1 cellular context compared by ENCODE assay signal in the genomic region with DNA sequence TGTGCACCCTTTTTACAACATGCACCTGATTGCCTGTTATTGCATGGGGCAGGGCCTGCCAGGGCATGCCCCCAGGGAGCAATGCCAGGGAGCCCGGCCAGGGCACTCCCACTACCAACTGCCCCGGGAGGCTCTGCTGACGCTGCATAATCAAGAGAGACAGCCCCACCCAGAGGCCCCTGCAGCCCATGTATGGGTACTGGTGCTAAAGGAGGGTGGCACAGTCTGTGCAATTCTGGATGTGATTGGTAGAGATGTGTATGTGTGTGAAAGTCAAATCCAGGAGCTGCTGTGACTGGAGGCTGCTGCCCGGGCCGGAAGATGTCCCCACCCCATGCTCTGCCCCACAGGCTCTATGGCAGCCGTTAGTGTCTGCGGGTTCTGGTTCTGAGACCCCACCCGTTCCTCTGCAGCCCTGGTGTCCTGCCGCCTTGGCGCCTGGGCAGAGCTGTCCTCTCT.
TF ChIP-seq lines count a peak whose summit lies in the region.

No MANE protein-coding gene starts in this region.

TF ChIP-seq in GM23338, 12 proteins besides CTCF, POLR2A, EP300 and RAD21 (continued from another document):
- TF ChIP-seq, protein P1, sequence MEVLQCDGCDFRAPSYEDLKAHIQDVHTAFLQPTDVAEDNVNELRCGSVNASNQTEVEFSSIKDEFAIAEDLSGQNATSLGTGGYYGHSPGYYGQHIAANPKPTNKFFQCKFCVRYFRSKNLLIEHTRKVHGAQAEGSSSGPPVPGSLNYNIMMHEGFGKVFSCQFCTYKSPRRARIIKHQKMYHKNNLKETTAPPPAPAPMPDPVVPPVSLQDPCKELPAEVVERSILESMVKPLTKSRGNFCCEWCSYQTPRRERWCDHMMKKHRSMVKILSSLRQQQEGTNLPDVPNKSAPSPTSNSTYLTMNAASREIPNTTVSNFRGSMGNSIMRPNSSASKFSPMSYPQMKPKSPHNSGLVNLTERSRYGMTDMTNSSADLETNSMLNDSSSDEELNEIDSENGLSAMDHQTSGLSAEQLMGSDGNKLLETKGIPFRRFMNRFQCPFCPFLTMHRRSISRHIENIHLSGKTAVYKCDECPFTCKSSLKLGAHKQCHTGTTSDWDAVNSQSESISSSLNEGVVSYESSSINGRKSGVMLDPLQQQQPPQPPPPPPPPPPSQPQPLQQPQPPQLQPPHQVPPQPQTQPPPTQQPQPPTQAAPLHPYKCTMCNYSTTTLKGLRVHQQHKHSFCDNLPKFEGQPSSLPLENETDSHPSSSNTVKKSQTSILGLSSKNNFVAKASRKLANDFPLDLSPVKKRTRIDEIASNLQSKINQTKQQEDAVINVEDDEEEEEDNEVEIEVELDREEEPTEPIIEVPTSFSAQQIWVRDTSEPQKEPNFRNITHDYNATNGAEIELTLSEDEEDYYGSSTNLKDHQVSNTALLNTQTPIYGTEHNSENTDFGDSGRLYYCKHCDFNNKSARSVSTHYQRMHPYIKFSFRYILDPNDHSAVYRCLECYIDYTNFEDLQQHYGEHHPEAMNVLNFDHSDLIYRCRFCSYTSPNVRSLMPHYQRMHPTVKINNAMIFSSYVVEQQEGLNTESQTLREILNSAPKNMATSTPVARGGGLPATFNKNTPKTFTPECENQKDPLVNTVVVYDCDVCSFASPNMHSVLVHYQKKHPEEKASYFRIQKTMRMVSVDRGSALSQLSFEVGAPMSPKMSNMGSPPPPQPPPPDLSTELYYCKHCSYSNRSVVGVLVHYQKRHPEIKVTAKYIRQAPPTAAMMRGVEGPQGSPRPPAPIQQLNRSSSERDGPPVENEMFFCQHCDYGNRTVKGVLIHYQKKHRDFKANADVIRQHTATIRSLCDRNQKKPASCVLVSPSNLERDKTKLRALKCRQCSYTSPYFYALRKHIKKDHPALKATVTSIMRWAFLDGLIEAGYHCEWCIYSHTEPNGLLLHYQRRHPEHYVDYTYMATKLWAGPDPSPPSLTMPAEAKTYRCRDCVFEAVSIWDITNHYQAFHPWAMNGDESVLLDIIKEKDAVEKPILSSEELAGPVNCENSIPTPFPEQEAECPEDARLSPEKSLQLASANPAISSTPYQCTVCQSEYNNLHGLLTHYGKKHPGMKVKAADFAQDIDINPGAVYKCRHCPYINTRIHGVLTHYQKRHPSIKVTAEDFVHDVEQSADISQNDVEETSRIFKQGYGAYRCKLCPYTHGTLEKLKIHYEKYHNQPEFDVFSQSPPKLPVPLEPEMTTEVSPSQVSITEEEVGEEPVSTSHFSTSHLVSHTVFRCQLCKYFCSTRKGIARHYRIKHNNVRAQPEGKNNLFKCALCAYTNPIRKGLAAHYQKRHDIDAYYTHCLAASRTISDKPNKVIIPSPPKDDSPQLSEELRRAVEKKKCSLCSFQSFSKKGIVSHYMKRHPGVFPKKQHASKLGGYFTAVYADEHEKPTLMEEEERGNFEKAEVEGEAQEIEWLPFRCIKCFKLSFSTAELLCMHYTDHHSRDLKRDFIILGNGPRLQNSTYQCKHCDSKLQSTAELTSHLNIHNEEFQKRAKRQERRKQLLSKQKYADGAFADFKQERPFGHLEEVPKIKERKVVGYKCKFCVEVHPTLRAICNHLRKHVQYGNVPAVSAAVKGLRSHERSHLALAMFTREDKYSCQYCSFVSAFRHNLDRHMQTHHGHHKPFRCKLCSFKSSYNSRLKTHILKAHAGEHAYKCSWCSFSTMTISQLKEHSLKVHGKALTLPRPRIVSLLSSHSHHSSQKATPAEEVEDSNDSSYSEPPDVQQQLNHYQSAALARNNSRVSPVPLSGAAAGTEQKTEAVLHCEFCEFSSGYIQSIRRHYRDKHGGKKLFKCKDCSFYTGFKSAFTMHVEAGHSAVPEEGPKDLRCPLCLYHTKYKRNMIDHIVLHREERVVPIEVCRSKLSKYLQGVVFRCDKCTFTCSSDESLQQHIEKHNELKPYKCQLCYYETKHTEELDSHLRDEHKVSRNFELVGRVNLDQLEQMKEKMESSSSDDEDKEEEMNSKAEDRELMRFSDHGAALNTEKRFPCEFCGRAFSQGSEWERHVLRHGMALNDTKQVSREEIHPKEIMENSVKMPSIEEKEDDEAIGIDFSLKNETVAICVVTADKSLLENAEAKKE (CRISPR knock-in tag; IDR thresholded peaks at IDR 0.05) = no peak
- no peak for TF ChIP-seq POLR2AphosphoS5 (IDR thresholded peaks at IDR 0.05; ENCODE audit: low read depth)
